Comparison of ENCODE assay signal across 10 cellular contexts in genomic region chrX:18042776-18043175, GRCh38.
"Had no signal": no experiment of that assay in that cellular context is flagged by ENCODE, and none has a peak within 500 bp of the region (broad histone marks: within the 10 kb centered on the region; RNA-seq: fewer than 3 reads in every experiment).

No MANE protein-coding gene starts in this region.

- H3K9me3 ChIP-seq: HAP-1 had no signal

- H3K9ac ChIP-seq: GM23248, KMS-11 had no signal

- DNase-seq: GM23248, GOT3, H7, HFFc6, IMR-90, KBM-7 had no signal

- H3K4me2 ChIP-seq: KMS-11 had no signal

- H3K4me1 ChIP-seq: HAP-1 had no signal

- ATAC-seq: HCT116 had no signal

- H3K4me3 Mint-ChIP-seq: HFFc6 had no signal

- H3K36me3 ChIP-seq: HAP-1 had no signal

- H3K9me3 Mint-ChIP-seq: HFFc6 had no signal

- H3K27ac Mint-ChIP-seq: HFFc6 had no signal

- H3K4me3 ChIP-seq: GM23248, HAP-1 had no signal

- H3K27ac ChIP-seq: GM23248, HL-60, KMS-11 had no signal

- H2AFZ ChIP-seq: GM23248 had no signal
